23 cellular contexts compared by ENCODE assay signal in genomic region chr18:75530118-75530517, GRCh38.
"Had no signal": no experiment of that assay in that cellular context is flagged by ENCODE, and none has a peak within 500 bp of the region (broad histone marks: within the 10 kb centered on the region; RNA-seq: fewer than 3 reads in every experiment).

No MANE protein-coding gene starts in this region.

- H3K9ac ChIP-seq: neural progenitor cell, parathyroid adenoma had no signal

- H3K4me2 ChIP-seq: neural progenitor cell had no signal

- H3K4me1 Mint-ChIP-seq: central memory CD8-positive, alpha-beta T cell; naive thymus-derived CD4-positive, alpha-beta T cell; stimulated activated memory B cell treated with anti-CD40 and anti-IgM and Interleukin-4, amounts not matched to agents 10 μg/mL and 1 μg/mL and 100 μg/mL, for 72 hours had no signal

- H3K79me2 ChIP-seq: parathyroid adenoma had no signal

- H3K27ac ChIP-seq: colonic mucosa, neural progenitor cell, parathyroid adenoma, spleen, testis, tibial artery had no signal

- H3K4me3 Mint-ChIP-seq: central memory CD8-positive, alpha-beta T cell; mesothelial cell of epicardium; naive thymus-derived CD4-positive, alpha-beta T cell; nephron; neural progenitor cell; stimulated activated memory B cell treated with anti-CD40 and anti-IgM and Interleukin-4, amounts not matched to agents 10 μg/mL and 1 μg/mL and 100 μg/mL, for 72 hours; type B pancreatic cell had no signal

- DNase-seq: colonic mucosa; dermis blood vessel endothelial cell; effector memory CD4-positive, alpha-beta T cell; erythroblast; foreskin melanocyte; mucosa of descending colon; naive thymus-derived CD4-positive, alpha-beta T cell; spleen; stimulated activated CD4-positive, alpha-beta T cell treated with anti-CD3 and anti-CD28 coated beads, Interleukin-4, amount 100 ng/mL, for 4 hours; stimulated activated naive CD8-positive, alpha-beta T cell treated with anti-CD3 and anti-CD28 coated beads, Interleukin-15, Interleukin-2, amounts not matched to agents 100 U/mL and 50 U/mL, for 24 hours; substantia nigra; testis; tibial artery had no signal

- H3K9me3 ChIP-seq: colonic mucosa, mucosa of descending colon, right atrium auricular region, spleen, testis, tibial artery had no signal

- H3K27me3 ChIP-seq: colonic mucosa, neural progenitor cell, right atrium auricular region, spleen, testis had no signal

- H3K36me3 ChIP-seq: colonic mucosa, neural progenitor cell, right atrium auricular region, spleen, tibial artery had no signal

- H3K9me3 Mint-ChIP-seq: central memory CD8-positive, alpha-beta T cell; mesothelial cell of epicardium; naive thymus-derived CD4-positive, alpha-beta T cell; nephron; neural progenitor cell; stimulated activated memory B cell treated with anti-CD40 and anti-IgM and Interleukin-4, amounts not matched to agents 10 μg/mL and 1 μg/mL and 100 μg/mL, for 72 hours; type B pancreatic cell had no signal

- H3K4me1 ChIP-seq: colonic mucosa, neural progenitor cell, parathyroid adenoma, right atrium auricular region, spleen, testis, tibial artery had no signal

- H3K36me3 Mint-ChIP-seq: mesothelial cell of epicardium; naive thymus-derived CD4-positive, alpha-beta T cell; neural progenitor cell; stimulated activated memory B cell treated with anti-CD40 and anti-IgM and Interleukin-4, amounts not matched to agents 10 μg/mL and 1 μg/mL and 100 μg/mL, for 72 hours; type B pancreatic cell had no signal

- ATAC-seq: left lobe of liver; mucosa of descending colon; naive thymus-derived CD4-positive, alpha-beta T cell; sciatic nerve; stimulated activated memory B cell treated with anti-CD40 and anti-IgM and Interleukin-4, amounts not matched to agents 10 μg/mL and 1 μg/mL and 100 μg/mL, for 72 hours; stimulated activated naive CD8-positive, alpha-beta T cell treated with anti-CD3 and anti-CD28 coated beads, Interleukin-15, Interleukin-2, amounts not matched to agents 100 U/mL and 50 U/mL, for 24 hours had no signal

- H3K4me3 ChIP-seq: colonic mucosa, mucosa of descending colon, neural progenitor cell, right atrium auricular region, spleen, testis, tibial artery had no signal

- H2AFZ ChIP-seq: neural progenitor cell, parathyroid adenoma had no signal
